In the genomic region with DNA sequence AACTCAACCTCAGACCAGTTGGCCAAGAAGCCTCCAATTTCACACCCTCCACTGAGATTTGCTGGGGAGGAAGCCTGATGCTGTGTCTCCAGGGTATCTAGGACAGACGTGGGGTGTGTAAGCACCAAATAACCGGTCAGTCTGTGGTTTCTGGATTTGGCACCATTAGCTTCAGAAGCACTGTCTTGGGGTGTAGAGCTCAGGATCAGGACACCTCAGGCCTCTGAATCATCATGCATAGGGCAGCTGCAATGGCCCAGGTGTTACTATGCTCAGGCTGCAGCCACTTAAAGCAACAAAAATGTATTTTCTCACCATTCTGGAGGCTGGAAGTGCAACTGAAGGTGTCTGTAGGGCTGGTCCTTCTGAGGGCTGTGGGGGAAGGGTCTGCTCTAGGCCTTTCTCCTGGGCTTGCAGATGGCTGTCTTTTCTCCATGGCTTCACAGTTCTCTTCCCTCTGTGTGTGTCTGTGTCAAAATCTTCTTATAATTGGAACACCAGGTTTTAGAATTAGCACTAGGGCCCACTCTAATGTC, we compare ENCODE assay signal across 35 cellular contexts.
"Had no signal": no experiment of that assay in that cellular context is flagged by ENCODE, and none has a peak within 500 bp of the region (broad histone marks: within the 10 kb centered on the region; RNA-seq: fewer than 3 reads in every experiment).

No MANE protein-coding gene starts in this region.

- H3K4me2 ChIP-seq: PC-9 had no signal

- H3K4me3 ChIP-seq: PC-9 had no signal

- DNase-seq: activated CD4-positive, alpha-beta T cell treated with anti-CD3 and anti-CD28 coated beads for 1 hour; activated CD4-positive, alpha-beta T cell treated with anti-CD3 and anti-CD28 coated beads for 48 hours; activated CD4-positive, alpha-beta T cell treated with anti-CD3 and anti-CD28 coated beads, Interleukin-2, amount 50 U/mL, for 4 hours; activated CD4-positive, CD25-positive, alpha-beta regulatory T cell; activated CD8-positive, alpha-beta T cell treated with anti-CD3 and anti-CD28 coated beads for 36 hours; activated gamma-delta T cell treated with Interleukin-2 at 50 U/mL for 16 hours; activated naive CD4-positive, alpha-beta T cell treated with anti-CD3 and anti-CD28 coated beads for 36 hours; activated T-cell treated with anti-CD3 and anti-CD28 coated beads for 4 hours; activated T-cell treated with anti-CD3 and anti-CD28 coated beads, Interleukin-2, amount 50 U/mL, for 4 hours; anterior cingulate cortex; Kasumi-1; KG1; NCI-H1092 treated with DMSO at 0.1 percent for 48 hours; NCI-H1417; NCI-H146; NCI-H187; NCI-H2029 treated with DMSO at 0.1 percent for 48 hours; NCI-H2107; NCI-H2171; NCI-H510A; NCI-H526; NCI-H748 treated with DMSO at 0.1 percent for 48 hours; PC-9; Right ventricle myocardium superior; SW 1271; T-helper 1 cell; T-helper 2 cell; T1000; WERI-Rb-1 had no signal

- H3K27ac Mint-ChIP-seq: activated CD8-positive, alpha-beta T cell treated with anti-CD3 and anti-CD28 coated beads for 36 hours; activated naive CD4-positive, alpha-beta T cell treated with anti-CD3 and anti-CD28 coated beads for 36 hours; activated naive CD4-positive, alpha-beta T cell treated with anti-CD3 and anti-CD28 coated beads, Interleukin-2, amount 50 U/mL, for 72 hours; activated T-helper 1 cell treated with anti-CD3 and anti-CD28 coated beads, Interleukin-12 subunit alpha, Interleukin-12 subunit beta, Interleukin-2, Interleukin-4 antibody, amounts not matched to agents 30 ng/mL and 10 ng/mL and 1 ng/mL, durations not matched to agents 14 hours and 24 hours and 36 hours; brain had no signal

- H3K27ac ChIP-seq: PC-9, RWPE1, WERI-Rb-1 had no signal

- H3K9me3 Mint-ChIP-seq: activated naive CD4-positive, alpha-beta T cell treated with anti-CD3 and anti-CD28 coated beads for 36 hours; activated naive CD4-positive, alpha-beta T cell treated with anti-CD3 and anti-CD28 coated beads, Interleukin-2, amount 50 U/mL, for 72 hours; activated T-cell treated with anti-CD3 and anti-CD28 coated beads, Interleukin-2, amount 50 U/mL, for 4 hours; activated T-helper 1 cell treated with anti-CD3 and anti-CD28 coated beads, Interleukin-12 subunit alpha, Interleukin-12 subunit beta, Interleukin-2, Interleukin-4 antibody, amounts not matched to agents 30 ng/mL and 10 ng/mL and 1 ng/mL, durations not matched to agents 14 hours and 24 hours and 36 hours had no signal

- H3K36me3 ChIP-seq: WERI-Rb-1 had no signal

- FAIRE-seq: RCC 7860 had no signal

- H2AFZ ChIP-seq: PC-9 had no signal

- ATAC-seq: activated CD8-positive, alpha-beta T cell treated with anti-CD3 and anti-CD28 coated beads for 36 hours; activated naive CD4-positive, alpha-beta T cell treated with anti-CD3 and anti-CD28 coated beads, Interleukin-2, amount 50 U/mL, for 72 hours; activated T-cell treated with anti-CD3 and anti-CD28 coated beads, Interleukin-2, amount 50 U/mL, for 4 hours had no signal

- H3K4me1 Mint-ChIP-seq: brain; central memory CD8-positive, alpha-beta T cell had no signal

- H3K4me3 Mint-ChIP-seq: activated CD8-positive, alpha-beta T cell treated with anti-CD3 and anti-CD28 coated beads for 36 hours; activated naive CD4-positive, alpha-beta T cell treated with anti-CD3 and anti-CD28 coated beads for 36 hours; activated T-cell treated with anti-CD3 and anti-CD28 coated beads, Interleukin-2, amount 50 U/mL, for 4 hours; activated T-helper 1 cell treated with anti-CD3 and anti-CD28 coated beads, Interleukin-12 subunit alpha, Interleukin-12 subunit beta, Interleukin-2, Interleukin-4 antibody, amounts not matched to agents 30 ng/mL and 10 ng/mL and 1 ng/mL, durations not matched to agents 14 hours and 24 hours and 36 hours; brain; central memory CD8-positive, alpha-beta T cell had no signal

- H3K36me3 Mint-ChIP-seq: activated naive CD4-positive, alpha-beta T cell treated with anti-CD3 and anti-CD28 coated beads, Interleukin-2, amount 50 U/mL, for 72 hours; brain had no signal
